In the genomic region with DNA sequence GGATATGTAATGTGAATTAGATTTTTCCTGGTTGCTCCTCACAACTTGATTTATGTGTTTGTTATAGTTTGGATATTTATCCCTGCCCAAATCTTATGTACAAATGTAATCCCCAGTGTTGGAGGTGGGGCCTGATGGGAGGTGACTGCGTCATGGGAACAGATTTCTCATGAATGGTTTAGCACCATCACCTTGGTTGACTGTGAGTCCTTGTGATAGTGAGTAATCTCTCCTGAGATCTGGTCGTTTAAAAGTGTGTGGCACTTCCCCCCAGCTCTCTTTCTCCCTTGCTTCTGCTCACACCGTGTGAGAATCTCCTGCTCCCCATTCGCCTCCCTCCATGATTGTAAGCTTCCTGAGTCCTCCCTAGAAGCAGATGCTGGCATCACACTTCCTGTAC, we compare ENCODE assay signal across 16 cellular contexts. TPM values are rescaled to one million over a fixed set of nuclear protein-coding genes. Genes with fewer than 3 reads are reported as not detected.
A peak's percentile ranks its signal among the peaks of the same experiment; 100 is the strongest.
DNase-seq lines count a peak whose midpoint lies in the region; ATAC-seq, FAIRE-seq and TF ChIP-seq lines count a peak whose summit lies in the region.
"Had no signal": no experiment of that assay in that cellular context is flagged by ENCODE, and none has a peak within 500 bp of the region (broad histone marks: within the 10 kb centered on the region; RNA-seq: fewer than 3 reads in every experiment).

No MANE protein-coding gene starts in this region.

- BruUV-seq in Panc1 (replicated peaks; lab: Mats Ljungman, UMichigan), result no TSS peak

- H3K79me2 ChIP-seq in neural progenitor cell (ENCODE audit: low read depth), result no peaks in the 10 kb centered on the region

- peaks cover 19% of the 10 kb centered on the region for H3K4me1 ChIP-seq in CD4-positive, alpha-beta memory T cell (ENCODE audit: insufficient read depth, low read length)
- H3K4me1 ChIP-seq in Panc1 (ENCODE audit: control insufficient read depth, insufficient read depth, low read length), result peaks cover 10% of the 10 kb centered on the region
- H3K4me1 ChIP-seq in neural progenitor cell, result no peaks in the 10 kb centered on the region
- no peaks in the 10 kb centered on the region for H3K4me1 ChIP-seq in mucosa of descending colon (ENCODE audit: low read depth)

- H3K36me3 ChIP-seq in CD4-positive, alpha-beta memory T cell (ENCODE audit: insufficient read depth, low read length), result no peaks in the 10 kb centered on the region
- H3K36me3 ChIP-seq in Panc1 (ENCODE audit: control insufficient read depth, insufficient read depth, low read length), result no peaks in the 10 kb centered on the region
- H3K36me3 ChIP-seq in neural progenitor cell, result no peaks in the 10 kb centered on the region
- no peaks in the 10 kb centered on the region for H3K36me3 ChIP-seq in mucosa of descending colon (ENCODE audit: low read depth)
- H3K36me3 ChIP-seq: cardiac muscle cell, MG63, stomach had no signal

- TF ChIP-seq CTCF in Panc1 (IDR thresholded peaks at IDR 0.05), result no peak
- no peak for TF ChIP-seq CTCF in neural progenitor cell (IDR thresholded peaks at IDR 0.05)
- TF ChIP-seq CTCF in mucosa of descending colon (IDR thresholded peaks at IDR 0.05), result no peak

- H3K4me2 ChIP-seq in neural progenitor cell, result no peak overlapping the region

- DNase-seq in CD4-positive, alpha-beta memory T cell, result no peak
- DNase-seq in Panc1 (ENCODE audit: low read depth, low spot score) (no peak), neural progenitor cell (ENCODE audit: low spot score) (no peak), H54 (ENCODE audit: insufficient read length, low spot score) (no peak), mucosa of descending colon (no peak), NCI-H187 (lab: John Stamatoyannopoulos, UW) (no peak)
- no peak for DNase-seq in effector memory CD8-positive, alpha-beta T cell
- DNase-seq: kidney, MG63, naive B cell, NCI-H226, stomach had no signal

- intact Hi-C loops in CD4-positive, alpha-beta memory T cell (cut with micrococcal nuclease), result loop anchor here (5.0 kb wide), 2 partner anchors 51 to 111 kb away; a partner anchor contains a TSS
- intact Hi-C loops in Panc1 (cut with micrococcal nuclease; ENCODE audit: unreplicated experiment) (no loop called here), mucosa of descending colon (cut with DNase I, micrococcal nuclease) (no loop called here)

- H3F3A ChIP-seq in neural progenitor cell (ENCODE audit: low read depth), result no peaks in the 10 kb centered on the region

- no peaks in the 10 kb centered on the region for H3K9me3 ChIP-seq in CD4-positive, alpha-beta memory T cell (ENCODE audit: control insufficient read depth in 1 of 2, low read length in 2 of 2)
- H3K9me3 ChIP-seq in Panc1 (ENCODE audit: control insufficient read depth, insufficient read depth, low read depth, low read length), result no peaks in the 10 kb centered on the region
- no peaks in the 10 kb centered on the region for H3K9me3 ChIP-seq in neural progenitor cell (ENCODE audit: low read depth)
- no peaks in the 10 kb centered on the region for H3K9me3 ChIP-seq in mucosa of descending colon
- H3K9me3 ChIP-seq: MG63, stomach had no signal

- no peak overlapping the region for H2AFZ ChIP-seq in neural progenitor cell (replicated peaks)

- CTCF ChIA-PET in CD4-positive, alpha-beta memory T cell (lab: Charles Lee; ENCODE audit: partially characterized antibody), result interaction anchor here (1.2 kb wide), 1 partner anchor 51 kb away, joined by 3 read pairs; a partner anchor contains a TSS
- CTCF ChIA-PET in Panc1 (lab: Charles Lee), result interaction anchor here (0.7 kb wide), 1 partner anchor 138 kb away, joined by 3 read pairs; no protein-coding TSS in a partner anchor

- in situ Hi-C loops in Panc1 (cut with HindIII; ENCODE audit: low pct_unique_long_range_greater_than_20kb, low sequenced_read_pairs), result no loop called here

- POLR2A ChIA-PET in CD4-positive, alpha-beta memory T cell (lab: Charles Lee; ENCODE audit: partially characterized antibody), result no interaction called here
- POLR2A ChIA-PET in Panc1 (lab: Charles Lee), result no interaction called here

- no peaks in the 10 kb centered on the region for H3K9me3 Mint-ChIP-seq in CD4-positive, alpha-beta memory T cell
- H3K9me3 Mint-ChIP-seq in effector memory CD8-positive, alpha-beta T cell, result no peaks in the 10 kb centered on the region
- H3K9me3 Mint-ChIP-seq in neural progenitor cell, result peaks cover 4% of the 10 kb centered on the region

- no peak for TF ChIP-seq POLR2A in H54 (IDR thresholded peaks at IDR 0.05; ENCODE audit: low read depth, low read length)

- no peaks in the 10 kb centered on the region for H4K20me1 ChIP-seq in neural progenitor cell (ENCODE audit: low read depth)

- peaks cover 0 to 1% of the 10 kb centered on the region in 2 donors for H3K27me3 Mint-ChIP-seq in CD4-positive, alpha-beta memory T cell
- no peaks in the 10 kb centered on the region for H3K27me3 Mint-ChIP-seq in effector memory CD8-positive, alpha-beta T cell
- peaks cover 6% of the 10 kb centered on the region for H3K27me3 Mint-ChIP-seq in neural progenitor cell (ENCODE audit: insufficient read depth, low read depth)

- H3K4me3 ChIP-seq in CD4-positive, alpha-beta memory T cell (ENCODE audit: low read length in 2 of 2), result no peak overlapping the region
- H3K4me3 ChIP-seq in Panc1 (ENCODE audit: low read depth in 2 of 2, low read length in 2 of 2) (peak overlapping the region in 1 of 2 experiments; percentile 76; a peak in 2 of 4 replicates), neural progenitor cell (no peak overlapping the region), mucosa of descending colon (no peak overlapping the region)
- H3K4me3 ChIP-seq: MG63 had no signal

- peak overlapping the region in 5 of 7 donors; percentile 1 to 90 (median 81) for H3K27ac Mint-ChIP-seq in CD4-positive, alpha-beta memory T cell
- H3K27ac Mint-ChIP-seq in effector memory CD8-positive, alpha-beta T cell, result peak overlapping the region in 1 of 2 donors; percentile 19
- H3K27ac Mint-ChIP-seq in neural progenitor cell, result no peak overlapping the region

- ATAC-seq in Panc1 (no peak), GM19397 (IDR thresholded peaks at IDR 0.05; ENCODE audit: unreplicated experiment) (no peak), mucosa of descending colon (no peak)
- no peak for ATAC-seq in effector memory CD8-positive, alpha-beta T cell (replicated peaks)

- H3K27me3 ChIP-seq in CD4-positive, alpha-beta memory T cell (ENCODE audit: insufficient read depth, low read length), result no peaks in the 10 kb centered on the region
- H3K27me3 ChIP-seq in Panc1 (ENCODE audit: control insufficient read depth, insufficient read depth, low read length) (no peaks in the 10 kb centered on the region), neural progenitor cell (peaks cover 56% of the 10 kb centered on the region)
- H3K27me3 ChIP-seq: cardiac muscle cell, MG63 had no signal

- H3K4me3 Mint-ChIP-seq in CD4-positive, alpha-beta memory T cell, result peak overlapping the region; percentile 0 to 95 (median 68)
- H3K4me3 Mint-ChIP-seq in effector memory CD8-positive, alpha-beta T cell, result peak overlapping the region; percentile 80 to 84
- peak overlapping the region; percentile 75 for H3K4me3 Mint-ChIP-seq in neural progenitor cell

- H3K9ac ChIP-seq in neural progenitor cell, result no peak overlapping the region

- H3K27ac ChIP-seq in CD4-positive, alpha-beta memory T cell (ENCODE audit: low read depth, low read length), result no peak overlapping the region
- H3K27ac ChIP-seq in Panc1 (ENCODE audit: low read length) (peak overlapping the region; percentile 89), neural progenitor cell (no peak overlapping the region)
- H3K27ac ChIP-seq: cardiac muscle cell, HL-60 had no signal

- FAIRE-seq in H54 (lab: Jason Lieb, UNC), result no peak
- FAIRE-seq: kidney had no signal

- H3K4me1 Mint-ChIP-seq in CD4-positive, alpha-beta memory T cell, result peaks cover 27 to 60% (median 35%) of the 10 kb centered on the region in 4 donors
- peaks cover 8 to 16% of the 10 kb centered on the region in 2 donors for H3K4me1 Mint-ChIP-seq in effector memory CD8-positive, alpha-beta T cell (ENCODE audit: low read depth in 2 of 2)
- H3K4me1 Mint-ChIP-seq in neural progenitor cell, result peaks cover 21% of the 10 kb centered on the region

- peaks cover 0 to 1% of the 10 kb centered on the region in 2 donors for H3K36me3 Mint-ChIP-seq in CD4-positive, alpha-beta memory T cell
- H3K36me3 Mint-ChIP-seq in effector memory CD8-positive, alpha-beta T cell (ENCODE audit: insufficient read depth), result no peaks in the 10 kb centered on the region
- no peaks in the 10 kb centered on the region for H3K36me3 Mint-ChIP-seq in neural progenitor cell
- H3K36me3 Mint-ChIP-seq: naive B cell had no signal

RNA-seq across cellular contexts. Expression of a gene that starts 2.2 kb away (rescaled TPM):
- 10 to 100 TPM; 18.6 to 20.0 TPM for total RNA-seq in CD4-positive, alpha-beta memory T cell
- 10 to 100 TPM in 1 of 2 donors, 1 to 10 TPM in 1; 8.8 to 11.4 TPM for polyA plus RNA-seq in CD4-positive, alpha-beta memory T cell
- 24.7 TPM for total RNA-seq in Panc1 (2021; ENCODE audit: unreplicated experiment)
- 8.5 TPM for polyA plus RNA-seq in Panc1 (2012; ENCODE audit: insufficient read length)
- 1.2 and 3.8 TPM in 2 replicates for total RNA-seq in neural progenitor cell (ENCODE audit: low replicate concordance)
- total RNA-seq in mucosa of descending colon, result 10 to 100 TPM in 1 of 3 donors, 1 to 10 TPM in 2; 2.9 to 29.0 (median 5.4) TPM

RNA-seq across cellular contexts. Expression of a gene that starts 50.3 kb away (rescaled TPM):
- total RNA-seq in CD4-positive, alpha-beta memory T cell, result not detected
- polyA plus RNA-seq in CD4-positive, alpha-beta memory T cell, result not detected
- total RNA-seq in Panc1 (2021; ENCODE audit: unreplicated experiment) (not detected), neural progenitor cell (ENCODE audit: low replicate concordance) (not detected in 2 replicates), mucosa of descending colon (not detected)
- not detected for polyA plus RNA-seq in Panc1 (2012; ENCODE audit: insufficient read length)
- total RNA-seq: cardiac muscle cell, fibroblast of lung, kidney, stomach had no signal
- polyA plus RNA-seq: fibroblast of lung had no signal

RNA-seq across cellular contexts. Expression of a gene that starts 52.3 kb away (rescaled TPM):
- total RNA-seq in CD4-positive, alpha-beta memory T cell, result 100 to 1,000 TPM; 195 to 202 TPM
- 1,000 to 10,000 TPM in 1 of 2 donors, 100 to 1,000 TPM in 1; 760 to 1,424 TPM for polyA plus RNA-seq in CD4-positive, alpha-beta memory T cell
- 7.2 TPM for total RNA-seq in Panc1 (2021; ENCODE audit: unreplicated experiment)
- polyA plus RNA-seq in Panc1 (2012; ENCODE audit: insufficient read length), result 11.7 TPM
- total RNA-seq in neural progenitor cell (ENCODE audit: low replicate concordance), result 44.9 and 51.0 TPM in 2 replicates
- total RNA-seq in mucosa of descending colon, result 100 to 1,000 TPM in 1 of 3 donors, 10 to 100 TPM in 2; 14.1 to 118 (median 64.7) TPM
